ENCODE assay signal across 21 cellular contexts in the genomic region with DNA sequence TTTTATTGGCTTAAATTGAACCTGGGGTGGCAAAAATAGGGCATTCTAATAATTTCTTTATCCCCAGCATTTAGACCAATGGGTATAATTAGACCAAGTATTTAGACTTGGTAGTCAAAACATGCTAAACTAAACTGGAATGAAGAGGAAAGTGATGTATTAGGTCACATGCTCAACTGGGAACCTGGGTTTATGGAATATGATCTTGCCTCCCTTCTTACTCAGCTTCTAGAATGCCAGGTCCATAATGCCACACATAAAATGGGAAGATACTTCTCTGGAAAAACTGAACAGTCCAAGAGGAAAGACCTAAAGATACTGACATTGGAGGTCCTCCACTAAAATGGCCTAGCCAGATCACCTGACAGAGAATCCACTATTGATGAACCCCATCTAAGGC.
A peak's percentile ranks its signal among the peaks of the same experiment; 100 is the strongest.
DNase-seq lines count a peak whose midpoint lies in the region; ATAC-seq and TF ChIP-seq lines count a peak whose summit lies in the region.
"Had no signal": no experiment of that assay in that cellular context is flagged by ENCODE, and none has a peak within 500 bp of the region (broad histone marks: within the 10 kb centered on the region; RNA-seq: fewer than 3 reads in every experiment).

No MANE protein-coding gene starts in this region.

- no peak for ATAC-seq in stimulated activated effector memory CD8-positive, alpha-beta T cell treated with anti-CD3 and anti-CD28 coated beads, Interleukin-12 subunit alpha, Interleukin-12 subunit beta, amount 100 ng/mL, for 72 hours
- ATAC-seq in GM18873 (IDR thresholded peaks at IDR 0.05; ENCODE audit: low FRiP score, unreplicated experiment), result no peak
- ATAC-seq: esophagus mucosa, lower lobe of right lung had no signal

- intact Hi-C loops in dendritic cell treated with granulocyte-macrophage colony-stimulating factor and Interleukin-4, amounts not matched to agents 40 ng/mL and 50 ng/mL, for 4 days (cut with micrococcal nuclease), result no loop called here

- H3K4me1 Mint-ChIP-seq in activated naive CD4-positive, alpha-beta T cell treated with anti-CD3 and anti-CD28 coated beads, Interleukin-2, amount 50 U/mL, for 24 hours, result peaks cover 64% of the 10 kb centered on the region
- H3K4me1 Mint-ChIP-seq in dendritic cell treated with granulocyte-macrophage colony-stimulating factor and Interleukin-4, amounts not matched to agents 40 ng/mL and 50 ng/mL, for 4 days (ENCODE audit: low read depth), result peaks cover 49% of the 10 kb centered on the region
- peaks cover 35% of the 10 kb centered on the region for H3K4me1 Mint-ChIP-seq in stimulated activated effector memory CD8-positive, alpha-beta T cell treated with anti-CD3 and anti-CD28 coated beads, Interleukin-12 subunit alpha, Interleukin-12 subunit beta, amount 100 ng/mL, for 72 hours

- H3K9me3 ChIP-seq in MM.1S (replicated peaks; ENCODE audit: insufficient read depth, low read length), result no peaks in the 10 kb centered on the region
- H3K9me3 ChIP-seq: lower lobe of right lung, thyroid gland had no signal

- no peak overlapping the region; the same call in 1 of the 2 replicates for H3K27ac ChIP-seq in MM.1S (ENCODE audit: low read length)
- H3K27ac ChIP-seq: brain microvascular endothelial cell, KMS-11, lower lobe of right lung, PC-9, thyroid gland had no signal

- no peaks in the 10 kb centered on the region for H3K9me3 Mint-ChIP-seq in activated naive CD4-positive, alpha-beta T cell treated with anti-CD3 and anti-CD28 coated beads, Interleukin-2, amount 50 U/mL, for 24 hours
- no peaks in the 10 kb centered on the region for H3K9me3 Mint-ChIP-seq in dendritic cell treated with granulocyte-macrophage colony-stimulating factor and Interleukin-4, amounts not matched to agents 40 ng/mL and 50 ng/mL, for 4 days
- H3K9me3 Mint-ChIP-seq in stimulated activated effector memory CD8-positive, alpha-beta T cell treated with anti-CD3 and anti-CD28 coated beads, Interleukin-12 subunit alpha, Interleukin-12 subunit beta, amount 100 ng/mL, for 72 hours, result no peaks in the 10 kb centered on the region

- no peak for TF ChIP-seq CTCF in MM.1S (IDR thresholded peaks at IDR 0.05; ENCODE audit: low read length)

- H3K4me3 Mint-ChIP-seq in activated naive CD4-positive, alpha-beta T cell treated with anti-CD3 and anti-CD28 coated beads, Interleukin-2, amount 50 U/mL, for 24 hours, result peak overlapping the region; percentile 67
- no peak overlapping the region for H3K4me3 Mint-ChIP-seq in dendritic cell treated with granulocyte-macrophage colony-stimulating factor and Interleukin-4, amounts not matched to agents 40 ng/mL and 50 ng/mL, for 4 days
- H3K4me3 Mint-ChIP-seq in stimulated activated effector memory CD8-positive, alpha-beta T cell treated with anti-CD3 and anti-CD28 coated beads, Interleukin-12 subunit alpha, Interleukin-12 subunit beta, amount 100 ng/mL, for 72 hours, result peak overlapping the region; percentile 11

- no peaks in the 10 kb centered on the region for H3K27me3 Mint-ChIP-seq in activated naive CD4-positive, alpha-beta T cell treated with anti-CD3 and anti-CD28 coated beads, Interleukin-2, amount 50 U/mL, for 24 hours
- H3K27me3 Mint-ChIP-seq in dendritic cell treated with granulocyte-macrophage colony-stimulating factor and Interleukin-4, amounts not matched to agents 40 ng/mL and 50 ng/mL, for 4 days, result peaks cover 6% of the 10 kb centered on the region
- H3K27me3 Mint-ChIP-seq: progenitor cell of endocrine pancreas had no signal

- no peaks in the 10 kb centered on the region for H3K27me3 ChIP-seq in MM.1S (replicated peaks; ENCODE audit: insufficient read depth, low read length)
- H3K27me3 ChIP-seq: brain microvascular endothelial cell, thyroid gland had no signal

- H3K4me2 ChIP-seq in MM.1S (ENCODE audit: low read depth, low read length), result peak overlapping the region; percentile 35; the same call in 1 of the 2 replicates
- H3K4me2 ChIP-seq: KMS-11, PC-9 had no signal

- no peak overlapping the region for H3K4me3 ChIP-seq in MM.1S (ENCODE audit: low read length)
- H3K4me3 ChIP-seq: lower lobe of right lung, PC-9, skin epidermis, thyroid gland had no signal

- no peak for DNase-seq in activated naive CD4-positive, alpha-beta T cell treated with anti-CD3 and anti-CD28 coated beads, Interleukin-2, amount 50 U/mL, for 16 hours
- DNase-seq in MM.1S (no peak), GM03348 (ENCODE audit: low spot score) (no peak)
- DNase-seq in stimulated activated effector memory CD8-positive, alpha-beta T cell treated with anti-CD3 and anti-CD28 coated beads, Interleukin-12 subunit alpha, Interleukin-12 subunit beta, amount 100 ng/mL, for 72 hours (ENCODE audit: low spot score in 2 of 2), result no peak
- no peak for DNase-seq in stimulated activated CD4-positive, alpha-beta T cell treated with anti-CD3 and anti-CD28 coated beads, Interleukin-4, amount 100 ng/mL, for 1 hour
- DNase-seq: brain microvascular endothelial cell; DMS153; head of caudate nucleus; lower lobe of right lung; NCI-H1105; PC-9; stimulated activated CD4-positive, alpha-beta T cell treated with anti-CD3 and anti-CD28 coated beads, Interleukin-4, amount 100 ng/mL, for 4 hours; stimulated activated CD8-positive, alpha-beta memory T cell treated with anti-CD3 and anti-CD28 coated beads, Interleukin-4, amount 100 ng/mL, for 48 hours; thyroid gland had no signal

- no peaks in the 10 kb centered on the region for H3K36me3 ChIP-seq in MM.1S (replicated peaks; ENCODE audit: insufficient read depth, low read length)
- H3K36me3 ChIP-seq: brain microvascular endothelial cell, lower lobe of right lung, thyroid gland had no signal

- no peaks in the 10 kb centered on the region for H4K20me1 ChIP-seq in MM.1S (ENCODE audit: insufficient read depth, low read length)

- H3K9ac ChIP-seq in MM.1S (ENCODE audit: low read length), result no peak overlapping the region
- H3K9ac ChIP-seq: KMS-11 had no signal

- peak overlapping the region; percentile 43 for H2AFZ ChIP-seq in MM.1S (ENCODE audit: low read length)
- H2AFZ ChIP-seq: PC-9 had no signal

- H3K36me3 Mint-ChIP-seq in activated naive CD4-positive, alpha-beta T cell treated with anti-CD3 and anti-CD28 coated beads, Interleukin-2, amount 50 U/mL, for 24 hours, result no peaks in the 10 kb centered on the region
- H3K36me3 Mint-ChIP-seq in dendritic cell treated with granulocyte-macrophage colony-stimulating factor and Interleukin-4, amounts not matched to agents 40 ng/mL and 50 ng/mL, for 4 days (ENCODE audit: low read depth), result no peaks in the 10 kb centered on the region
- peaks cover 6% of the 10 kb centered on the region for H3K36me3 Mint-ChIP-seq in stimulated activated effector memory CD8-positive, alpha-beta T cell treated with anti-CD3 and anti-CD28 coated beads, Interleukin-12 subunit alpha, Interleukin-12 subunit beta, amount 100 ng/mL, for 72 hours

- H3F3A ChIP-seq in MM.1S (ENCODE audit: insufficient read depth, low read length), result peaks cover 26% of the 10 kb centered on the region

- peaks cover 45% of the 10 kb centered on the region for H3K4me1 ChIP-seq in MM.1S (ENCODE audit: low read length)

- no peaks in the 10 kb centered on the region for H3K9me2 ChIP-seq in MM.1S (replicated peaks; ENCODE audit: insufficient read depth, low read length)

- H3K79me2 ChIP-seq in MM.1S (ENCODE audit: low read length), result no peaks in the 10 kb centered on the region

- peak overlapping the region; percentile 89 for H3K27ac Mint-ChIP-seq in activated naive CD4-positive, alpha-beta T cell treated with anti-CD3 and anti-CD28 coated beads, Interleukin-2, amount 50 U/mL, for 24 hours
- peak overlapping the region; percentile 75 for H3K27ac Mint-ChIP-seq in dendritic cell treated with granulocyte-macrophage colony-stimulating factor and Interleukin-4, amounts not matched to agents 40 ng/mL and 50 ng/mL, for 4 days
- H3K27ac Mint-ChIP-seq in stimulated activated effector memory CD8-positive, alpha-beta T cell treated with anti-CD3 and anti-CD28 coated beads, Interleukin-12 subunit alpha, Interleukin-12 subunit beta, amount 100 ng/mL, for 72 hours, result peak overlapping the region; percentile 11
- H3K27ac Mint-ChIP-seq: progenitor cell of endocrine pancreas had no signal

Comparison
In these comparisons a context has a peak if more than half of its experiments do, and no peak if none do; other contexts are left out.
1. H3K27ac Mint-ChIP-seq: peak in every context shown above with its lines; median percentile 89 in activated naive CD4-positive, alpha-beta T cell treated with anti-CD3 and anti-CD28 coated beads, Interleukin-2, amount 50 U/mL, for 24 hours; 75 in dendritic cell treated with granulocyte-macrophage colony-stimulating factor and Interleukin-4, amounts not matched to agents 40 ng/mL and 50 ng/mL, for 4 days; 11 in stimulated activated effector memory CD8-positive, alpha-beta T cell treated with anti-CD3 and anti-CD28 coated beads, Interleukin-12 subunit alpha, Interleukin-12 subunit beta, amount 100 ng/mL, for 72 hours.